ENCODE assay signal across 14 cellular contexts in genomic region chr16:17346441-17346773, GRCh38.
DNase-seq lines count a peak whose midpoint lies in the region; ATAC-seq, FAIRE-seq and TF ChIP-seq lines count a peak whose summit lies in the region.
"Had no signal": no experiment of that assay in that cellular context is flagged by ENCODE, and none has a peak within 500 bp of the region (broad histone marks: within the 10 kb centered on the region; RNA-seq: fewer than 3 reads in every experiment).

No MANE protein-coding gene starts in this region.

- H3K4me1 Mint-ChIP-seq in CD14-positive monocyte: peaks cover 91% of the 10 kb centered on the region
- peaks cover 76% of the 10 kb centered on the region for H3K4me1 Mint-ChIP-seq in activated naive CD8-positive, alpha-beta T cell treated with anti-CD3 and anti-CD28 coated beads, Interleukin-2, amount 50 U/mL, for 24 hours
- H3K4me1 Mint-ChIP-seq in natural killer cell treated with Interleukin-12 subunit alpha and Interleukin-12 subunit beta and Interleukin-15 and Interleukin-18, amount 100 ng/mL, for 72 hours (ENCODE audit: low read depth in 2 of 2): peaks cover 66 to 79% of the 10 kb centered on the region in 2 donors

- FAIRE-seq in GM12892 (lab: Jason Lieb, UNC) (peak; percentile 54), RCC 7860 (lab: Jason Lieb, UNC) (no peak), GM19239 (lab: Jason Lieb, UNC) (no peak)
- FAIRE-seq: colon had no signal

- H3K4me3 Mint-ChIP-seq in CD14-positive monocyte: no peak overlapping the region
- H3K4me3 Mint-ChIP-seq in activated naive CD8-positive, alpha-beta T cell treated with anti-CD3 and anti-CD28 coated beads, Interleukin-2, amount 50 U/mL, for 24 hours: no peak overlapping the region
- H3K4me3 Mint-ChIP-seq in natural killer cell treated with Interleukin-12 subunit alpha and Interleukin-12 subunit beta and Interleukin-15 and Interleukin-18, amount 100 ng/mL, for 72 hours: peak overlapping the region; percentile 82

- TF ChIP-seq POLR2A in GM12892 (IDR thresholded peaks at IDR 0.05; ENCODE audit: low read depth, low read length): no peak

- H3K27me3 Mint-ChIP-seq in CD14-positive monocyte (ENCODE audit: low read depth in 3 of 3): peaks cover 0 to 5% (median 0%) of the 10 kb centered on the region in 3 donors
- no peaks in the 10 kb centered on the region for H3K27me3 Mint-ChIP-seq in activated naive CD8-positive, alpha-beta T cell treated with anti-CD3 and anti-CD28 coated beads, Interleukin-2, amount 50 U/mL, for 24 hours
- H3K27me3 Mint-ChIP-seq in natural killer cell treated with Interleukin-12 subunit alpha and Interleukin-12 subunit beta and Interleukin-15 and Interleukin-18, amount 100 ng/mL, for 72 hours: no peaks in the 10 kb centered on the region

- DNase-seq in CD14-positive monocyte (ENCODE audit: low spot score): no peak
- no peak for DNase-seq in GM12892 (ENCODE audit: insufficient read length)
- no peak for DNase-seq in activated naive CD8-positive, alpha-beta T cell treated with anti-CD3 and anti-CD28 coated beads, Interleukin-2, amount 50 U/mL, for 24 hours
- DNase-seq in natural killer cell treated with Interleukin-12 subunit alpha and Interleukin-12 subunit beta and Interleukin-15 and Interleukin-18, amount 100 ng/mL, for 72 hours (ENCODE audit: low spot score): no peak
- DNase-seq in NCI-H146 (lab: John Stamatoyannopoulos, UW): no peak
- no peak for DNase-seq in RCC 7860 (ENCODE audit: low spot score)
- no peak for DNase-seq in GM19239 (ENCODE audit: insufficient read length, low spot score)
- DNase-seq: adrenal gland, mesenchymal stem cell, NCI-H1092 treated with DMSO at 0.1 percent for 48 hours, NCI-H446 treated with DMSO at 0.1 percent for 48 hours had no signal

- H3K36me3 Mint-ChIP-seq in CD14-positive monocyte: peaks cover 21% of the 10 kb centered on the region in 2 donors
- H3K36me3 Mint-ChIP-seq in activated naive CD8-positive, alpha-beta T cell treated with anti-CD3 and anti-CD28 coated beads, Interleukin-2, amount 50 U/mL, for 24 hours (ENCODE audit: low read depth): peaks cover 3% of the 10 kb centered on the region
- no peaks in the 10 kb centered on the region for H3K36me3 Mint-ChIP-seq in natural killer cell treated with Interleukin-12 subunit alpha and Interleukin-12 subunit beta and Interleukin-15 and Interleukin-18, amount 100 ng/mL, for 72 hours

- ATAC-seq in activated naive CD8-positive, alpha-beta T cell treated with anti-CD3 and anti-CD28 coated beads, Interleukin-2, amount 50 U/mL, for 24 hours: no peak
- ATAC-seq in natural killer cell treated with Interleukin-12 subunit alpha and Interleukin-12 subunit beta and Interleukin-15 and Interleukin-18, amount 100 ng/mL, for 72 hours: no peak
- ATAC-seq in HG02884 (IDR thresholded peaks at IDR 0.05; ENCODE audit: unreplicated experiment): no peak
- ATAC-seq: Panc1 had no signal

- H3K9me3 Mint-ChIP-seq in CD14-positive monocyte: peaks cover 0 to 4% (median 2%) of the 10 kb centered on the region in 7 donors
- H3K9me3 Mint-ChIP-seq in activated naive CD8-positive, alpha-beta T cell treated with anti-CD3 and anti-CD28 coated beads, Interleukin-2, amount 50 U/mL, for 24 hours: no peaks in the 10 kb centered on the region
- H3K9me3 Mint-ChIP-seq in natural killer cell treated with Interleukin-12 subunit alpha and Interleukin-12 subunit beta and Interleukin-15 and Interleukin-18, amount 100 ng/mL, for 72 hours: no peaks in the 10 kb centered on the region

- TF ChIP-seq CTCF in CD14-positive monocyte (IDR thresholded peaks at IDR 0.05): peak; percentile 12

- intact Hi-C loops in CD14-positive monocyte (cut with micrococcal nuclease): no loop called here

- peak overlapping the region; percentile 63 to 93 (median 79) for H3K27ac Mint-ChIP-seq in CD14-positive monocyte
- H3K27ac Mint-ChIP-seq in activated naive CD8-positive, alpha-beta T cell treated with anti-CD3 and anti-CD28 coated beads, Interleukin-2, amount 50 U/mL, for 24 hours: peak overlapping the region; percentile 93
- H3K27ac Mint-ChIP-seq in natural killer cell treated with Interleukin-12 subunit alpha and Interleukin-12 subunit beta and Interleukin-15 and Interleukin-18, amount 100 ng/mL, for 72 hours: peak overlapping the region; percentile 72 to 88
